ENCODE assay signal across 1 cellular context in genomic region chr4:1222036-1222789, GRCh38.
TF ChIP-seq lines count a peak whose summit lies in the region.

No MANE protein-coding gene starts in this region.

TF ChIP-seq in HepG2, 621 proteins besides CTCF, POLR2A, EP300 and RAD21:
- TF ChIP-seq RBM22 (optimal IDR thresholded peaks at IDR 0.05; ENCODE audit: low read length) (peak; percentile 78), AGO1 (IDR thresholded peaks at IDR 0.05; ENCODE audit: low read depth, low read length, poor library complexity, severe bottlenecking) (peak; percentile 23), DPF2 (CRISPR knock-in tag; IDR thresholded peaks at IDR 0.05; ENCODE audit: borderline replicate concordance, low read depth) (no peak), SKI (IDR thresholded peaks at IDR 0.05; ENCODE audit: partially characterized antibody) (no peak), AGO2 (optimal IDR thresholded peaks at IDR 0.05; ENCODE audit: low read depth, low read length) (peak; percentile 51)
